Comparison of ENCODE assay signal across 1 cellular context in genomic region chr5:138542956-138543729, GRCh38.
A peak's percentile ranks its signal among the peaks of the same experiment; 100 is the strongest.
TF ChIP-seq lines count a peak whose summit lies in the region.

TSS of gene ETF1 (minus strand) at chr5:138543236. CDS start at chr5:138542918, 318 bp downstream.

TF ChIP-seq in K562, 482 proteins besides CTCF, POLR2A, EP300 and RAD21 (continued from another document and continues in another):
- TF ChIP-seq, protein P1, sequence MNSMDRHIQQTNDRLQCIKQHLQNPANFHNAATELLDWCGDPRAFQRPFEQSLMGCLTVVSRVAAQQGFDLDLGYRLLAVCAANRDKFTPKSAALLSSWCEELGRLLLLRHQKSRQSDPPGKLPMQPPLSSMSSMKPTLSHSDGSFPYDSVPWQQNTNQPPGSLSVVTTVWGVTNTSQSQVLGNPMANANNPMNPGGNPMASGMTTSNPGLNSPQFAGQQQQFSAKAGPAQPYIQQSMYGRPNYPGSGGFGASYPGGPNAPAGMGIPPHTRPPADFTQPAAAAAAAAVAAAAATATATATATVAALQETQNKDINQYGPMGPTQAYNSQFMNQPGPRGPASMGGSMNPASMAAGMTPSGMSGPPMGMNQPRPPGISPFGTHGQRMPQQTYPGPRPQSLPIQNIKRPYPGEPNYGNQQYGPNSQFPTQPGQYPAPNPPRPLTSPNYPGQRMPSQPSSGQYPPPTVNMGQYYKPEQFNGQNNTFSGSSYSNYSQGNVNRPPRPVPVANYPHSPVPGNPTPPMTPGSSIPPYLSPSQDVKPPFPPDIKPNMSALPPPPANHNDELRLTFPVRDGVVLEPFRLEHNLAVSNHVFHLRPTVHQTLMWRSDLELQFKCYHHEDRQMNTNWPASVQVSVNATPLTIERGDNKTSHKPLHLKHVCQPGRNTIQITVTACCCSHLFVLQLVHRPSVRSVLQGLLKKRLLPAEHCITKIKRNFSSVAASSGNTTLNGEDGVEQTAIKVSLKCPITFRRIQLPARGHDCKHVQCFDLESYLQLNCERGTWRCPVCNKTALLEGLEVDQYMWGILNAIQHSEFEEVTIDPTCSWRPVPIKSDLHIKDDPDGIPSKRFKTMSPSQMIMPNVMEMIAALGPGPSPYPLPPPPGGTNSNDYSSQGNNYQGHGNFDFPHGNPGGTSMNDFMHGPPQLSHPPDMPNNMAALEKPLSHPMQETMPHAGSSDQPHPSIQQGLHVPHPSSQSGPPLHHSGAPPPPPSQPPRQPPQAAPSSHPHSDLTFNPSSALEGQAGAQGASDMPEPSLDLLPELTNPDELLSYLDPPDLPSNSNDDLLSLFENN (IDR thresholded peaks at IDR 0.05; ENCODE audit: low read depth in 2 of 2, low read length in 2 of 2): no peak
- TF ChIP-seq, protein P2, sequence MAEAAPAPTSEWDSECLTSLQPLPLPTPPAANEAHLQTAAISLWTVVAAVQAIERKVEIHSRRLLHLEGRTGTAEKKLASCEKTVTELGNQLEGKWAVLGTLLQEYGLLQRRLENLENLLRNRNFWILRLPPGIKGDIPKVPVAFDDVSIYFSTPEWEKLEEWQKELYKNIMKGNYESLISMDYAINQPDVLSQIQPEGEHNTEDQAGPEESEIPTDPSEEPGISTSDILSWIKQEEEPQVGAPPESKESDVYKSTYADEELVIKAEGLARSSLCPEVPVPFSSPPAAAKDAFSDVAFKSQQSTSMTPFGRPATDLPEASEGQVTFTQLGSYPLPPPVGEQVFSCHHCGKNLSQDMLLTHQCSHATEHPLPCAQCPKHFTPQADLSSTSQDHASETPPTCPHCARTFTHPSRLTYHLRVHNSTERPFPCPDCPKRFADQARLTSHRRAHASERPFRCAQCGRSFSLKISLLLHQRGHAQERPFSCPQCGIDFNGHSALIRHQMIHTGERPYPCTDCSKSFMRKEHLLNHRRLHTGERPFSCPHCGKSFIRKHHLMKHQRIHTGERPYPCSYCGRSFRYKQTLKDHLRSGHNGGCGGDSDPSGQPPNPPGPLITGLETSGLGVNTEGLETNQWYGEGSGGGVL (CRISPR knock-in tag; IDR thresholded peaks at IDR 0.05): no peak
- TF ChIP-seq ZZZ3 (IDR thresholded peaks at IDR 0.05) (no peak), SPI1 (IDR thresholded peaks at IDR 0.05; ENCODE audit: borderline replicate concordance, low read depth, low read length) (peak; percentile 48; the same call in 1 of the 2 replicates), CXXC5 (CRISPR knock-in tag; IDR thresholded peaks at IDR 0.05) (peak; percentile 99), SMARCC2 (IDR thresholded peaks at IDR 0.05; ENCODE audit: low read depth) (0 out of 2 replicates have a peak, but pooled peaks have one; percentile 28), CBFB (CRISPR knock-in tag; IDR thresholded peaks at IDR 0.05) (no peak), NR2C1 (IDR thresholded peaks at IDR 0.05) (no peak), NR2C1 (tag; IDR thresholded peaks at IDR 0.05) (no peak), TARDBP (IDR thresholded peaks at IDR 0.05) (peak; percentile 88), NCOA1 (IDR thresholded peaks at IDR 0.05; ENCODE audit: low read depth) (peak; percentile 77), ZFP30 (CRISPR knock-in tag; IDR thresholded peaks at IDR 0.05; ENCODE audit: borderline replicate concordance) (no peak), GTF2F1 (IDR thresholded peaks at IDR 0.05; ENCODE audit: low read depth, low read length) (no peak), AFF4 (CRISPR knock-in tag; IDR thresholded peaks at IDR 0.05) (peak; percentile 78), MYC (IDR thresholded peaks at IDR 0.05; ENCODE audit: low read depth, low read length) (peak; percentile 95), MYC (CRISPR knock-in tag; IDR thresholded peaks at IDR 0.05; ENCODE audit: borderline replicate concordance, low read depth) (peak; percentile 45; the same call in 1 of the 2 replicates), NEUROD1 (IDR thresholded peaks at IDR 0.05; ENCODE audit: borderline replicate concordance, low read depth, low read length, partially characterized antibody) (no peak), ZNF584 (CRISPR knock-in tag; IDR thresholded peaks at IDR 0.05; ENCODE audit: low read depth) (no peak), ZBTB8A (IDR thresholded peaks at IDR 0.05; ENCODE audit: partially characterized antibody) (no peak), HNRNPL (IDR thresholded peaks at IDR 0.05; ENCODE audit: low read depth, low read length) (no peak), ZNF133 (CRISPR knock-in tag; IDR thresholded peaks at IDR 0.05) (no peak), FOS (IDR thresholded peaks at IDR 0.05; ENCODE audit: extremely low read depth, insufficient read length) (peak; percentile 88), ZNF609 (CRISPR knock-in tag; IDR thresholded peaks at IDR 0.05; ENCODE audit: borderline replicate concordance) (no peak), SP1 (CRISPR knock-in tag; IDR thresholded peaks at IDR 0.05) (peak; percentile 94), NR3C1 (CRISPR knock-in tag; IDR thresholded peaks at IDR 0.05) (no peak; the same call in 1 of the 2 replicates), POLR2H (tag; IDR thresholded peaks at IDR 0.05; ENCODE audit: low read depth) (peak; percentile 79; the same call in 1 of the 2 replicates), ZNF644 (tag; IDR thresholded peaks at IDR 0.05; ENCODE audit: low read depth) (no peak), BRCA1 (IDR thresholded peaks at IDR 0.05) (no peak), BRCA1 (CRISPR knock-in tag; IDR thresholded peaks at IDR 0.05) (no peak), POLR2AphosphoS2 (IDR thresholded peaks at IDR 0.05; ENCODE audit: low read length) (peak; percentile 57; the same call in 1 of the 2 replicates), PPARD (CRISPR knock-in tag; IDR thresholded peaks at IDR 0.05) (no peak), HDAC6 (IDR thresholded peaks at IDR 0.05; ENCODE audit: low read depth, low read length) (no peak)
- TF ChIP-seq, protein P3, sequence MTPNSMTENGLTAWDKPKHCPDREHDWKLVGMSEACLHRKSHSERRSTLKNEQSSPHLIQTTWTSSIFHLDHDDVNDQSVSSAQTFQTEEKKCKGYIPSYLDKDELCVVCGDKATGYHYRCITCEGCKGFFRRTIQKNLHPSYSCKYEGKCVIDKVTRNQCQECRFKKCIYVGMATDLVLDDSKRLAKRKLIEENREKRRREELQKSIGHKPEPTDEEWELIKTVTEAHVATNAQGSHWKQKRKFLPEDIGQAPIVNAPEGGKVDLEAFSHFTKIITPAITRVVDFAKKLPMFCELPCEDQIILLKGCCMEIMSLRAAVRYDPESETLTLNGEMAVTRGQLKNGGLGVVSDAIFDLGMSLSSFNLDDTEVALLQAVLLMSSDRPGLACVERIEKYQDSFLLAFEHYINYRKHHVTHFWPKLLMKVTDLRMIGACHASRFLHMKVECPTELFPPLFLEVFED (CRISPR knock-in tag; conservative IDR thresholded peaks at IDR 0.05): no peak
- TF ChIP-seq, protein P4, sequence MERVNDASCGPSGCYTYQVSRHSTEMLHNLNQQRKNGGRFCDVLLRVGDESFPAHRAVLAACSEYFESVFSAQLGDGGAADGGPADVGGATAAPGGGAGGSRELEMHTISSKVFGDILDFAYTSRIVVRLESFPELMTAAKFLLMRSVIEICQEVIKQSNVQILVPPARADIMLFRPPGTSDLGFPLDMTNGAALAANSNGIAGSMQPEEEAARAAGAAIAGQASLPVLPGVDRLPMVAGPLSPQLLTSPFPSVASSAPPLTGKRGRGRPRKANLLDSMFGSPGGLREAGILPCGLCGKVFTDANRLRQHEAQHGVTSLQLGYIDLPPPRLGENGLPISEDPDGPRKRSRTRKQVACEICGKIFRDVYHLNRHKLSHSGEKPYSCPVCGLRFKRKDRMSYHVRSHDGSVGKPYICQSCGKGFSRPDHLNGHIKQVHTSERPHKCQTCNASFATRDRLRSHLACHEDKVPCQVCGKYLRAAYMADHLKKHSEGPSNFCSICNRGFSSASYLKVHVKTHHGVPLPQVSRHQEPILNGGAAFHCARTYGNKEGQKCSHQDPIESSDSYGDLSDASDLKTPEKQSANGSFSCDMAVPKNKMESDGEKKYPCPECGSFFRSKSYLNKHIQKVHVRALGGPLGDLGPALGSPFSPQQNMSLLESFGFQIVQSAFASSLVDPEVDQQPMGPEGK (CRISPR knock-in tag; IDR thresholded peaks at IDR 0.05; ENCODE audit: borderline replicate concordance): no peak
- TF ChIP-seq, protein P5, sequence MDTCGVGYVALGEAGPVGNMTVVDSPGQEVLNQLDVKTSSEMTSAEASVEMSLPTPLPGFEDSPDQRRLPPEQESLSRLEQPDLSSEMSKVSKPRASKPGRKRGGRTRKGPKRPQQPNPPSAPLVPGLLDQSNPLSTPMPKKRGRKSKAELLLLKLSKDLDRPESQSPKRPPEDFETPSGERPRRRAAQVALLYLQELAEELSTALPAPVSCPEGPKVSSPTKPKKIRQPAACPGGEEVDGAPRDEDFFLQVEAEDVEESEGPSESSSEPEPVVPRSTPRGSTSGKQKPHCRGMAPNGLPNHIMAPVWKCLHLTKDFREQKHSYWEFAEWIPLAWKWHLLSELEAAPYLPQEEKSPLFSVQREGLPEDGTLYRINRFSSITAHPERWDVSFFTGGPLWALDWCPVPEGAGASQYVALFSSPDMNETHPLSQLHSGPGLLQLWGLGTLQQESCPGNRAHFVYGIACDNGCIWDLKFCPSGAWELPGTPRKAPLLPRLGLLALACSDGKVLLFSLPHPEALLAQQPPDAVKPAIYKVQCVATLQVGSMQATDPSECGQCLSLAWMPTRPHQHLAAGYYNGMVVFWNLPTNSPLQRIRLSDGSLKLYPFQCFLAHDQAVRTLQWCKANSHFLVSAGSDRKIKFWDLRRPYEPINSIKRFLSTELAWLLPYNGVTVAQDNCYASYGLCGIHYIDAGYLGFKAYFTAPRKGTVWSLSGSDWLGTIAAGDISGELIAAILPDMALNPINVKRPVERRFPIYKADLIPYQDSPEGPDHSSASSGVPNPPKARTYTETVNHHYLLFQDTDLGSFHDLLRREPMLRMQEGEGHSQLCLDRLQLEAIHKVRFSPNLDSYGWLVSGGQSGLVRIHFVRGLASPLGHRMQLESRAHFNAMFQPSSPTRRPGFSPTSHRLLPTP (IDR thresholded peaks at IDR 0.05; ENCODE audit: borderline replicate concordance, extremely low read depth, insufficient read length): no peak
- TF ChIP-seq, protein P6, sequence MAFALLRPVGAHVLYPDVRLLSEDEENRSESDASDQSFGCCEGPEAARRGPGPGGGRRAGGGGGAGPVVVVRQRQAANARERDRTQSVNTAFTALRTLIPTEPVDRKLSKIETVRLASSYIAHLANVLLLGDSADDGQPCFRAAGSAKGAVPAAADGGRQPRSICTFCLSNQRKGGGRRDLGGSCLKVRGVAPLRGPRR (CRISPR knock-in tag; IDR thresholded peaks at IDR 0.05): no peak
- TF ChIP-seq, protein P7, sequence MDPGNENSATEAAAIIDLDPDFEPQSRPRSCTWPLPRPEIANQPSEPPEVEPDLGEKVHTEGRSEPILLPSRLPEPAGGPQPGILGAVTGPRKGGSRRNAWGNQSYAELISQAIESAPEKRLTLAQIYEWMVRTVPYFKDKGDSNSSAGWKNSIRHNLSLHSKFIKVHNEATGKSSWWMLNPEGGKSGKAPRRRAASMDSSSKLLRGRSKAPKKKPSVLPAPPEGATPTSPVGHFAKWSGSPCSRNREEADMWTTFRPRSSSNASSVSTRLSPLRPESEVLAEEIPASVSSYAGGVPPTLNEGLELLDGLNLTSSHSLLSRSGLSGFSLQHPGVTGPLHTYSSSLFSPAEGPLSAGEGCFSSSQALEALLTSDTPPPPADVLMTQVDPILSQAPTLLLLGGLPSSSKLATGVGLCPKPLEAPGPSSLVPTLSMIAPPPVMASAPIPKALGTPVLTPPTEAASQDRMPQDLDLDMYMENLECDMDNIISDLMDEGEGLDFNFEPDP (CRISPR knock-in tag; IDR thresholded peaks at IDR 0.05): no peak
